ENCODE assay signal across 1 cellular context in the genomic region with DNA sequence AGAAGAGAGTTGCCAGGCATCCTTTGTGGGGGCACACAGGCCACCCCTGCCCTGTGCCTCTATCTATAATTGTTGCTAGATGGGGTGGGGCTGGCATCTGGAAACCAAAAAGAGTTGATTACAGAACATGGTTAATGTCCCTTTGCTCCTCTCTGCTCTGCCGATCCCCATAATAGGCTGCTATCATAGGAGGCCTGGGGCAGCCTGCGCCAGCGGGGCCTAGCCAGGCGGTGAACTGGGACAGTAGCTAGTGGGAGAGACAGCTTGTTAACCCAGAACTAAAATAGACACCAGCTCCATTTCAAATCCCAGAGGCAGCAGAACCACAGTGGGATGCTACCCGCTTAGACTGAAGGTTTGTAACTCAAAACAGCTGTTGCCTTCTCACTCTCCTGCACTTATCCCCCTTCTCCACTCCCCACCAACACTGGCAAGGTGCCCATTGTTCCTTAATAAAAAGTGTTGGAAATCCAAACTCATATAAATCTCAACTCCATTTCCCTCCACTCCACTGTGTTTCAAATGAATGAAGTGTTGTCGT.
TF ChIP-seq lines count a peak whose summit lies in the region.

No MANE protein-coding gene starts in this region.

TF ChIP-seq in SK-N-SH, 30 proteins besides CTCF, POLR2A, EP300 and RAD21:
- TF ChIP-seq, protein P1, sequence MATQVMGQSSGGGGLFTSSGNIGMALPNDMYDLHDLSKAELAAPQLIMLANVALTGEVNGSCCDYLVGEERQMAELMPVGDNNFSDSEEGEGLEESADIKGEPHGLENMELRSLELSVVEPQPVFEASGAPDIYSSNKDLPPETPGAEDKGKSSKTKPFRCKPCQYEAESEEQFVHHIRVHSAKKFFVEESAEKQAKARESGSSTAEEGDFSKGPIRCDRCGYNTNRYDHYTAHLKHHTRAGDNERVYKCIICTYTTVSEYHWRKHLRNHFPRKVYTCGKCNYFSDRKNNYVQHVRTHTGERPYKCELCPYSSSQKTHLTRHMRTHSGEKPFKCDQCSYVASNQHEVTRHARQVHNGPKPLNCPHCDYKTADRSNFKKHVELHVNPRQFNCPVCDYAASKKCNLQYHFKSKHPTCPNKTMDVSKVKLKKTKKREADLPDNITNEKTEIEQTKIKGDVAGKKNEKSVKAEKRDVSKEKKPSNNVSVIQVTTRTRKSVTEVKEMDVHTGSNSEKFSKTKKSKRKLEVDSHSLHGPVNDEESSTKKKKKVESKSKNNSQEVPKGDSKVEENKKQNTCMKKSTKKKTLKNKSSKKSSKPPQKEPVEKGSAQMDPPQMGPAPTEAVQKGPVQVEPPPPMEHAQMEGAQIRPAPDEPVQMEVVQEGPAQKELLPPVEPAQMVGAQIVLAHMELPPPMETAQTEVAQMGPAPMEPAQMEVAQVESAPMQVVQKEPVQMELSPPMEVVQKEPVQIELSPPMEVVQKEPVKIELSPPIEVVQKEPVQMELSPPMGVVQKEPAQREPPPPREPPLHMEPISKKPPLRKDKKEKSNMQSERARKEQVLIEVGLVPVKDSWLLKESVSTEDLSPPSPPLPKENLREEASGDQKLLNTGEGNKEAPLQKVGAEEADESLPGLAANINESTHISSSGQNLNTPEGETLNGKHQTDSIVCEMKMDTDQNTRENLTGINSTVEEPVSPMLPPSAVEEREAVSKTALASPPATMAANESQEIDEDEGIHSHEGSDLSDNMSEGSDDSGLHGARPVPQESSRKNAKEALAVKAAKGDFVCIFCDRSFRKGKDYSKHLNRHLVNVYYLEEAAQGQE (IDR thresholded peaks at IDR 0.05; ENCODE audit: low read depth, low read length): no peak
- TF ChIP-seq FOSL2 (IDR thresholded peaks at IDR 0.05; ENCODE audit: borderline replicate concordance, low read depth) (no peak), JUND (IDR thresholded peaks at IDR 0.05) (no peak), FOXJ3 (CRISPR knock-in tag; IDR thresholded peaks at IDR 0.05) (no peak), MXI1 (IDR thresholded peaks at IDR 0.05; ENCODE audit: low read depth, low read length) (no peak), ELF1 (IDR thresholded peaks at IDR 0.05) (no peak), EZH2phosphoT487 (IDR thresholded peaks at IDR 0.05; ENCODE audit: borderline replicate concordance, low read depth) (no peak), SIN3A (IDR thresholded peaks at IDR 0.05; ENCODE audit: borderline replicate concordance, low read depth, low read length) (no peak), MAX (IDR thresholded peaks at IDR 0.05; ENCODE audit: low read depth) (no peak), MEF2A (IDR thresholded peaks at IDR 0.05; ENCODE audit: borderline replicate concordance, low read depth) (no peak), YY1 (IDR thresholded peaks at IDR 0.05; ENCODE audit: low read depth) (no peak), NRF1 (IDR thresholded peaks at IDR 0.05; ENCODE audit: low read depth, low read length) (no peak), NFIC (IDR thresholded peaks at IDR 0.05; ENCODE audit: borderline replicate concordance) (no peak), CHD2 (IDR thresholded peaks at IDR 0.05; ENCODE audit: low read length, partially characterized antibody) (no peak), TCF12 (IDR thresholded peaks at IDR 0.05) (no peak), TAF1 (IDR thresholded peaks at IDR 0.05; ENCODE audit: borderline replicate concordance, low read depth, low read length) (no peak), RXRA (IDR thresholded peaks at IDR 0.05; ENCODE audit: borderline replicate concordance, low read depth) (no peak)
- TF ChIP-seq, protein P2, sequence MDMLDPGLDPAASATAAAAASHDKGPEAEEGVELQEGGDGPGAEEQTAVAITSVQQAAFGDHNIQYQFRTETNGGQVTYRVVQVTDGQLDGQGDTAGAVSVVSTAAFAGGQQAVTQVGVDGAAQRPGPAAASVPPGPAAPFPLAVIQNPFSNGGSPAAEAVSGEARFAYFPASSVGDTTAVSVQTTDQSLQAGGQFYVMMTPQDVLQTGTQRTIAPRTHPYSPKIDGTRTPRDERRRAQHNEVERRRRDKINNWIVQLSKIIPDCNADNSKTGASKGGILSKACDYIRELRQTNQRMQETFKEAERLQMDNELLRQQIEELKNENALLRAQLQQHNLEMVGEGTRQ (IDR thresholded peaks at IDR 0.05; ENCODE audit: borderline replicate concordance, low read depth, low read length): no peak
